Comparison of ENCODE assay signal across 8 cellular contexts in genomic region chr6:138944412-138944811, GRCh38. TPM values are rescaled to one million over a fixed set of nuclear protein-coding genes. Genes with fewer than 3 reads are reported as not detected.
DNase-seq lines count a peak whose midpoint lies in the region; ATAC-seq and TF ChIP-seq lines count a peak whose summit lies in the region.

No MANE protein-coding gene starts in this region.

- H3K4me3 Mint-ChIP-seq in CD4-positive, alpha-beta T cell, result no peak overlapping the region

- POLR2A ChIA-PET in CD4-positive, alpha-beta T cell (lab: Charles Lee), result no interaction called here

- H3K9me3 ChIP-seq in CD4-positive, alpha-beta T cell (ENCODE audit: control insufficient read depth, low read length), result no peaks in the 10 kb centered on the region
- H3K9me3 ChIP-seq in SK-N-MC (ENCODE audit: low read depth, low read length), result no peaks in the 10 kb centered on the region

- intact Hi-C loops in CD4-positive, alpha-beta T cell (cut with DNase I, micrococcal nuclease), result no loop called here

- H3K27me3 Mint-ChIP-seq in CD4-positive, alpha-beta T cell, result no peaks in the 10 kb centered on the region

- TF ChIP-seq CTCF in CD4-positive, alpha-beta T cell (IDR thresholded peaks at IDR 0.05), result no peak
- TF ChIP-seq CTCF in fibroblast of villous mesenchyme (IDR thresholded peaks at IDR 0.05; ENCODE audit: insufficient read depth, low read depth, low read length), result no peak

- CTCF ChIA-PET in CD4-positive, alpha-beta T cell (lab: Charles Lee), result no interaction called here

- H3K27ac Mint-ChIP-seq in CD4-positive, alpha-beta T cell, result peak overlapping the region; percentile 42

- H3K27me3 ChIP-seq in CD4-positive, alpha-beta T cell (ENCODE audit: control insufficient read depth, insufficient read depth, low read length), result no peaks in the 10 kb centered on the region

- H3K36me3 ChIP-seq in SK-N-MC (ENCODE audit: insufficient read depth, low read length), result peaks cover 42% of the 10 kb centered on the region

- H3K9ac ChIP-seq in SK-N-MC (ENCODE audit: insufficient read length), result no peak overlapping the region

- H3K4me3 ChIP-seq in SK-N-MC, result no peak overlapping the region
- no peak overlapping the region for H3K4me3 ChIP-seq in fibroblast of villous mesenchyme (ENCODE audit: low read depth, low read length)

- no peaks in the 10 kb centered on the region for H3K9me3 Mint-ChIP-seq in CD4-positive, alpha-beta T cell

- DNase-seq in CD4-positive, alpha-beta T cell, result no peak
- DNase-seq in SK-N-MC (ENCODE audit: low read depth, low spot score) (no peak), fibroblast of villous mesenchyme (ENCODE audit: low read depth) (peak; percentile 72), GOT3 (lab: John Stamatoyannopoulos, UW) (no peak), NCI-H2227 treated with DMSO at 0.1 percent for 48 hours (lab: John Stamatoyannopoulos, UW) (no peak), 8988T (no peak)

- peaks cover 76% of the 10 kb centered on the region for H3K36me3 Mint-ChIP-seq in CD4-positive, alpha-beta T cell (ENCODE audit: low read depth)

- H3K4me1 Mint-ChIP-seq in CD4-positive, alpha-beta T cell (ENCODE audit: low read depth), result peaks cover 37% of the 10 kb centered on the region

- no peak overlapping the region for H3K27ac ChIP-seq in CD4-positive, alpha-beta T cell (ENCODE audit: low read depth, low read length)
- peak overlapping the region; percentile 39; the same call in 1 of the 2 replicates for H3K27ac ChIP-seq in SK-N-MC

- ATAC-seq in CD4-positive, alpha-beta T cell (ENCODE audit: poor library complexity), result peak; percentile 59
- ATAC-seq in GM21529 (IDR thresholded peaks at IDR 0.05; ENCODE audit: unreplicated experiment), result peak; percentile 61
- ATAC-seq in activated CD4-positive, CD25-positive, alpha-beta regulatory T cell treated with anti-CD3 and anti-CD28 coated beads, Interleukin-2, amount 50 U/mL, for 24 hours, result no peak

RNA-seq across cellular contexts. Expression of gene REPS1, which starts 43.6 kb away (rescaled TPM):
- total RNA-seq in CD4-positive, alpha-beta T cell, result 10 to 100 TPM; 54.0 to 56.6 TPM
- 27.4 and 43.2 TPM in 2 replicates for total RNA-seq in fibroblast of villous mesenchyme

Comparison
In these comparisons a context has a peak if more than half of its experiments do, and no peak if none do; other contexts are left out.
1. ATAC-seq: peak in CD4-positive, alpha-beta T cell (single experiment) and GM21529 (single experiment); none in activated CD4-positive, CD25-positive, alpha-beta regulatory T cell treated with anti-CD3 and anti-CD28 coated beads, Interleukin-2, amount 50 U/mL, for 24 hours (0 of 2).